1 cellular context compared by ENCODE assay signal in the genomic region with DNA sequence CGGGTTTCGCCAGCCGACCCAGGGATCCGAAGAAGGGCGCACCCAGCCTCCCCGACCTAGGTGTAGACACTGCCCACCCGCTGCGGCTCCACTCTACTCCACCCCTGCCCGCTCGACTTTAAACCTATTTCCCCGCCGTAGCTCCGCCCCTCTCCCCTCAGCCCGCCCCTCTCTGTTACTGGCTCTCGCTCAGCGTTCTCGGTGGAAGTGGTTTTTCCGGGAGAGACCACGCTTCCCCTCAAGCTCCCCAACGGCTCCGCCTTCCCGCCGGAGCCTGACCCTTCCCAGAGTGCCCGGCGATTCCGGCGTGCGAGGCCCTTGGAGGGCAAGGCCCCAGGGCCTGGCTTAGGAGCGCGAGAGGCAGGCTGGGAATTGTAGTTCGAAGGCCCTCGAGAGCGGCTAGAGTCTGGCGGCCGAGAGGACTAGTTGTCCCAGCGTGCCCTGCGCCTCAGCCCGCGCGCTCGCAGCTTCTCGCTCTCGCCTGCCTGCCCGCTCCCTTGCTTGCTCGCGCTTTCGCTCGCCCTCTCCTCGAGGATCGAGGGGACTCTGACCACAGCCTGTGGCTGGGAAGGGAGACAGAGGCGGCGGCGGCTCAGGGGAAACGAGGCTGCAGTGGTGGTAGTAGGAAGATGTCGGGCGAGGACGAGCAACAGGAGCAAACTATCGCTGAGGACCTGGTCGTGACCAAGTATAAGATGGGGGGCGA.
TF ChIP-seq lines count a peak whose summit lies in the region.

TSS of gene PA2G4 (plus strand) at position 451 of the 706 bp plus-strand sequence. CDS start at position 630, 179 bp downstream.

TF ChIP-seq in HepG2, 621 proteins besides CTCF, POLR2A, EP300 and RAD21 (continued from another document and continues in another):
- TF ChIP-seq, protein P1, sequence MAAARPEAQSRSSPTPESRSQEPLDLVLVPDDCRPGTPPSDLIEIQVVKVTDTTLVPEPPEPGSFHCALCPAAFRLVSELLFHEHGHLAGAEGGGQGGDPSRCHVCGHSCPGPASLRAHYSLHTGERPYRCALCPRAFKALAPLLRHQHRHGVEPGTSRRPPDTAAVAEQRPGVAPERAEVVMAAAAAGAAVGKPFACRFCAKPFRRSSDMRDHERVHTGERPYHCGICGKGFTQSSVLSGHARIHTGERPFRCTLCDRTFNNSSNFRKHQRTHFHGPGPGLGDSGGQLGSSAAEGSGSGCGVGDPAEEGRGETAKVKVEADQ (CRISPR knock-in tag; IDR thresholded peaks at IDR 0.05; ENCODE audit: borderline replicate concordance): peak; percentile 44; the same call in 1 of the 2 replicates
- TF ChIP-seq ZNF589 (CRISPR knock-in tag; conservative IDR thresholded peaks at IDR 0.05) (peak; percentile 36; the same call in 1 of the 2 replicates), ZBTB3 (CRISPR knock-in tag; IDR thresholded peaks at IDR 0.05; ENCODE audit: borderline replicate concordance, low read depth) (peak; percentile 85; the same call in 1 of the 2 replicates), ZNF407 (CRISPR knock-in tag; IDR thresholded peaks at IDR 0.05; ENCODE audit: not compliant biosample characterization) (peak; percentile 93), ZNF607 (CRISPR knock-in tag; IDR thresholded peaks at IDR 0.05; ENCODE audit: borderline replicate concordance) (peak; percentile 60), RAD51 (IDR thresholded peaks at IDR 0.05; ENCODE audit: borderline replicate concordance) (no peak), RNF219 (CRISPR knock-in tag; IDR thresholded peaks at IDR 0.05) (no peak), PTBP1 (IDR thresholded peaks at IDR 0.05; ENCODE audit: low read depth, low read length, poor library complexity, severe bottlenecking) (no peak), ZNF121 (CRISPR knock-in tag; IDR thresholded peaks at IDR 0.05) (peak; percentile 53; the same call in 1 of the 2 replicates), HHEX (CRISPR knock-in tag; IDR thresholded peaks at IDR 0.05) (no peak), SPEN (CRISPR knock-in tag; IDR thresholded peaks at IDR 0.05; ENCODE audit: low read depth) (peak; percentile 93), POLR2AphosphoS2 (IDR thresholded peaks at IDR 0.05; ENCODE audit: low read depth, low read length) (peak; percentile 84; the same call in 1 of the 2 replicates), GTF3A (CRISPR knock-in tag; conservative IDR thresholded peaks at IDR 0.05) (0 out of 2 replicates have a peak, but pooled peaks have one; percentile 40), IKZF5 (CRISPR knock-in tag; IDR thresholded peaks at IDR 0.05) (peak; percentile 92), ZNF577 (CRISPR knock-in tag; IDR thresholded peaks at IDR 0.05; ENCODE audit: borderline replicate concordance, low read depth) (no peak), ZNF367 (CRISPR knock-in tag; IDR thresholded peaks at IDR 0.05; ENCODE audit: borderline replicate concordance) (no peak), ZBTB20 (CRISPR knock-in tag; IDR thresholded peaks at IDR 0.05; ENCODE audit: borderline replicate concordance, low read depth) (no peak; the same call in 1 of the 2 replicates), RFXANK (CRISPR knock-in tag; IDR thresholded peaks at IDR 0.05) (no peak), ZNF501 (CRISPR knock-in tag; IDR thresholded peaks at IDR 0.05) (peak; percentile 95), SAFB2 (CRISPR knock-in tag; IDR thresholded peaks at IDR 0.05; ENCODE audit: borderline replicate concordance, low read depth) (peak; percentile 78; the same call in 1 of the 2 replicates), ZNF232 (CRISPR knock-in tag; IDR thresholded peaks at IDR 0.05; ENCODE audit: borderline replicate concordance) (0 out of 2 replicates have a peak, but pooled peaks have one; percentile 71), ZNF563 (CRISPR knock-in tag; IDR thresholded peaks at IDR 0.05) (peak; percentile 88), RORA (CRISPR knock-in tag; IDR thresholded peaks at IDR 0.05) (no peak), ZNF557 (CRISPR knock-in tag; IDR thresholded peaks at IDR 0.05) (0 out of 2 replicates have a peak, but pooled peaks have one; percentile 53), ZNF678 (CRISPR knock-in tag; IDR thresholded peaks at IDR 0.05) (no peak; the same call in 1 of the 2 replicates), ZNF790 (CRISPR knock-in tag; IDR thresholded peaks at IDR 0.05; ENCODE audit: borderline replicate concordance) (0 out of 2 replicates have a peak, but pooled peaks have one; percentile 37), RARA (CRISPR knock-in tag; IDR thresholded peaks at IDR 0.05) (peak; percentile 64)
- TF ChIP-seq, protein P2, sequence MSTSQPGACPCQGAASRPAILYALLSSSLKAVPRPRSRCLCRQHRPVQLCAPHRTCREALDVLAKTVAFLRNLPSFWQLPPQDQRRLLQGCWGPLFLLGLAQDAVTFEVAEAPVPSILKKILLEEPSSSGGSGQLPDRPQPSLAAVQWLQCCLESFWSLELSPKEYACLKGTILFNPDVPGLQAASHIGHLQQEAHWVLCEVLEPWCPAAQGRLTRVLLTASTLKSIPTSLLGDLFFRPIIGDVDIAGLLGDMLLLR (CRISPR knock-in tag; IDR thresholded peaks at IDR 0.05): no peak
- TF ChIP-seq, protein P3, sequence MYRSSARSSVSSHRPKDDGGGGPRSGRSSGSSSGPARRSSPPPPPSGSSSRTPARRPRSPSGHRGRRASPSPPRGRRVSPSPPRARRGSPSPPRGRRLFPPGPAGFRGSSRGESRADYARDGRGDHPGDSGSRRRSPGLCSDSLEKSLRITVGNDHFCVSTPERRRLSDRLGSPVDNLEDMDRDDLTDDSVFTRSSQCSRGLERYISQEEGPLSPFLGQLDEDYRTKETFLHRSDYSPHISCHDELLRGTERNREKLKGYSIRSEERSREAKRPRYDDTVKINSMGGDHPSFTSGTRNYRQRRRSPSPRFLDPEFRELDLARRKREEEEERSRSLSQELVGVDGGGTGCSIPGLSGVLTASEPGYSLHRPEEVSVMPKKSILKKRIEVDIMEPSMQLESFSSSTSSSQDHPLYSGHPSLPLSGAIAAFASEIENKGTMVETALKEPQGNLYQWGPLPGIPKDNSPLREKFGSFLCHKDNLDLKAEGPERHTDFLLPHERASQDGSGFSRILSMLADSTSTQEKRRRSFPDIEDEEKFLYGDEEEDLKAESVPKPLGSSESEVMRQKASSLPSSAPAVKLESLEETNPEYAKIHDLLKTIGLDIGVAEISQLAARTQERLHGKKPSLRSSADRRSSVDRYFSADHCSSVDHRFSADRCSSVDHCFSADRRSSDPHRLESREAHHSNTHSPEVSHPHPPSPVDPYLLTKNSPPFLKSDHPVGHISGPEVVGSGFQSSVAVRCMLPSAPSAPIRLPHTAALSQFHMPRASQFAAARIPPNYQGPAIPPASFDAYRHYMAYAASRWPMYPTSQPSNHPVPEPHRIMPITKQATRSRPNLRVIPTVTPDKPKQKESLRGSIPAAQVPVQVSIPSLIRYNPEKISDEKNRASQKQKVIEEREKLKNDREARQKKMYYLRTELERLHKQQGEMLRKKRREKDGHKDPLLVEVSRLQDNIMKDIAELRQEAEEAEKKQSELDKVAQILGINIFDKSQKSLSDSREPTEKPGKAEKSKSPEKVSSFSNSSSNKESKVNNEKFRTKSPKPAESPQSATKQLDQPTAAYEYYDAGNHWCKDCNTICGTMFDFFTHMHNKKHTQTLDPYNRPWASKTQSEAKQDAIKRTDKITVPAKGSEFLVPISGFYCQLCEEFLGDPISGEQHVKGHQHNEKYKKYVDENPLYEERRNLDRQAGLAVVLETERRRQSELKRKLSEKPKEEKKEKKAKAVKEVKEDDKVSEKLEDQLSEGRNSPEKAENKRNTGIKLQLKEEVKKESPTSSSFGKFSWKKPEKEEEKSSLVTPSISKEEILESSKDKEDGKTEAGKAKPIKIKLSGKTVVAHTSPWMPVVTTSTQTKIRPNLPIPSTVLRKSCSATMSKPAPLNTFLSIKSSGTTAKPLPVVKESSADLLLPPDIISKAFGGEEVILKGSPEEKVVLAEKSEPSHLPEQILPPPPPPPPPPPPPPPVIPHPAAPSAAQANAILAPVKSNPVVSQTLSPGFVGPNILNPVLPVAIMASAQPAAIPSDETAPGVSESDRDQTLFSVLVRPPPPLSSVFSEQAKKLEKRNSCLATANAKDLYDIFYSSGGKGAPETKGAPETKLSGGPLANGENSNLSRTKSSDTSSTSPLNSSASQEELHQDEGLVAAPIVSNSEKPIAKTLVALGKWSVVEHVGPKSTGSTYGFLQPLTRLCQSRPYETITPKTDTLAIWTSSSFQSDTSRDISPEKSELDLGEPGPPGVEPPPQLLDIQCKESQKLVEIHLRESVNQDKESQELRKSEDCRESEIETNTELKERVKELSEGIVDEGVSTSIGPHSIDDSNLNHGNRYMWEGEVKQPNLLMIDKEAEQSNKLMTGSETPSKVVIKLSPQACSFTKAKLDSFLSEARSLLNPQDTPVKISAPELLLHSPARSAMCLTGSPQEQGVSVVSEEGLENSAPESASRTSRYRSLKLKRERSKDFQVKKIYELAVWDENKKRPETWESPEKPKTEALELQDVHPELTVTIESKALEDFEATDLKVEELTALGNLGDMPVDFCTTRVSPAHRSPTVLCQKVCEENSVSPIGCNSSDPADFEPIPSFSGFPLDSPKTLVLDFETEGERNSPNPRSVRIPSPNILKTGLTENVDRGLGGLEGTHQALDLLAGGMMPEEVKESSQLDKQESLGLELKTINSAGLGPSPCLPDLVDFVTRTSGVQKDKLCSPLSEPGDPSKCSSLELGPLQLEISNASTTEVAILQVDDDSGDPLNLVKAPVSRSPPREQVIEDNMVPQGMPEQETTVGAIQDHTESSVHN (CRISPR knock-in tag; IDR thresholded peaks at IDR 0.05): no peak
- TF ChIP-seq, protein P4, sequence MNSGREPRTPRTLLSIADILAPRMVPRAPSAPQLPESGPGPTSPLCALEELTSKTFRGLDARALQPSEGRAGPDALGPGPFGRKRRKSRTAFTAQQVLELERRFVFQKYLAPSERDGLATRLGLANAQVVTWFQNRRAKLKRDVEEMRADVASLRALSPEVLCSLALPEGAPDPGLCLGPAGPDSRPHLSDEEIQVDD (CRISPR knock-in tag; IDR thresholded peaks at IDR 0.05; ENCODE audit: borderline replicate concordance): peak; percentile 88; the same call in 1 of the 2 replicates
